ENCODE assay signal across 1 cellular context in genomic region chr5:180781900-180782326, GRCh38.
TF ChIP-seq lines count a peak whose summit lies in the region.
"Not testable (repeated sequence)": the region's sequence is repeated elsewhere in the genome, so short reads cannot be mapped to it uniquely, and the experiment has no call there.

No MANE protein-coding gene starts in this region.

TF ChIP-seq in K562, 482 proteins besides CTCF, POLR2A, EP300 and RAD21 (continued from another document and continues in another):
- TF ChIP-seq ZBTB40 (IDR thresholded peaks at IDR 0.05) (0 out of 2 replicates have a peak, but pooled peaks have one; percentile 14), GATAD2B (IDR thresholded peaks at IDR 0.05; ENCODE audit: borderline replicate concordance) (peak; percentile 93; the same call in 1 of the 2 replicates), HINFP (tag; conservative IDR thresholded peaks at IDR 0.05; ENCODE audit: low read depth) (0 out of 2 replicates have a peak, but pooled peaks have one; percentile 21), ARID1B (IDR thresholded peaks at IDR 0.05) (peak; percentile 98), ZBTB2 (IDR thresholded peaks at IDR 0.05) (peak; percentile 62; the same call in 1 of the 2 replicates), HDAC3 (IDR thresholded peaks at IDR 0.05; ENCODE audit: borderline replicate concordance, partially characterized antibody) (peak; percentile 92), TRIM28 (IDR thresholded peaks at IDR 0.05) (peak; percentile 97), ZNF592 (IDR thresholded peaks at IDR 0.05) (peak; percentile 26; the same call in 1 of the 2 replicates), CTBP1 (IDR thresholded peaks at IDR 0.05; ENCODE audit: borderline replicate concordance) (peak; percentile 51; the same call in 1 of the 2 replicates), MBD2 (IDR thresholded peaks at IDR 0.05; ENCODE audit: borderline replicate concordance, low read depth) (peak; percentile 62; the same call in 1 of the 2 replicates), ZFX (CRISPR knock-in tag; IDR thresholded peaks at IDR 0.05) (peak; percentile 68; the same call in 1 of the 2 replicates), SOX6 (IDR thresholded peaks at IDR 0.05) (peak; percentile 96), L3MBTL2 (IDR thresholded peaks at IDR 0.05) (peak; percentile 44; the same call in 1 of the 2 replicates), SMARCE1 (IDR thresholded peaks at IDR 0.05) (peak; percentile 92), ETV1 (tag; conservative IDR thresholded peaks at IDR 0.05; ENCODE audit: low read depth) (0 out of 2 replicates have a peak, but pooled peaks have one; percentile 5), HMGN3 (IDR thresholded peaks at IDR 0.05; ENCODE audit: borderline replicate concordance, extremely low read depth, insufficient read length, low read depth, low read length) (peak; percentile 17), DPF2 (IDR thresholded peaks at IDR 0.05) (peak; percentile 95), EHMT2 (IDR thresholded peaks at IDR 0.05) (peak; percentile 25; the same call in 1 of the 2 replicates), BCOR (IDR thresholded peaks at IDR 0.05) (peak; percentile 45), NCOR1 (IDR thresholded peaks at IDR 0.05) (peak; percentile 94), NEUROD1 (IDR thresholded peaks at IDR 0.05; ENCODE audit: borderline replicate concordance, low read depth, low read length, partially characterized antibody) (peak; percentile 35), RCOR1 (IDR thresholded peaks at IDR 0.05; ENCODE audit: borderline replicate concordance in 1 of 2, low read depth in 2 of 2, low read length in 2 of 2) (peak in 1 of 2 experiments; percentile 50; a peak in 2 of 4 replicates), ATF3 (IDR thresholded peaks at IDR 0.05) (peak; percentile 75), KHSRP (IDR thresholded peaks at IDR 0.05) (0 out of 2 replicates have a peak, but pooled peaks have one; percentile 34), SMAD4 (CRISPR knock-in tag; conservative IDR thresholded peaks at IDR 0.05) (peak; percentile 98), HES1 (IDR thresholded peaks at IDR 0.05; ENCODE audit: low read depth) (peak; percentile 72), SMARCC2 (IDR thresholded peaks at IDR 0.05; ENCODE audit: low read depth) (peak; percentile 88), ZNF639 (CRISPR knock-in tag; conservative IDR thresholded peaks at IDR 0.05 in 1 of 2, IDR thresholded peaks at IDR 0.05 in 1 of 2) (peak in 1 of 2 experiments; percentile 71; a peak in 2 of 4 replicates), BHLHE40 (IDR thresholded peaks at IDR 0.05; ENCODE audit: low read length) (peak; percentile 59), GATAD2A (IDR thresholded peaks at IDR 0.05) (peak; percentile 82), MITF (IDR thresholded peaks at IDR 0.05) (0 out of 2 replicates have a peak, but pooled peaks have one; percentile 32), ZKSCAN8 (CRISPR knock-in tag; IDR thresholded peaks at IDR 0.05) (0 out of 2 replicates have a peak, but pooled peaks have one; percentile 46), NRF1 (conservative IDR thresholded peaks at IDR 0.05 in 1 of 2, IDR thresholded peaks at IDR 0.05 in 1 of 2) (0 out of 4 replicates have a peak, but pooled peaks have one; percentile 8 to 16), RNF2 (IDR thresholded peaks at IDR 0.05) (peak; percentile 58), DACH1 (IDR thresholded peaks at IDR 0.05; ENCODE audit: partially characterized antibody) (peak; percentile 27), PYGO2 (tag; IDR thresholded peaks at IDR 0.05) (peak; percentile 56; the same call in 1 of the 2 replicates), MAZ (CRISPR knock-in tag; conservative IDR thresholded peaks at IDR 0.05 in 1 of 2, IDR thresholded peaks at IDR 0.05 in 1 of 2) (peak; percentile 37 to 60; a peak in 1 of 4 replicates), SMAD1 (IDR thresholded peaks at IDR 0.05; ENCODE audit: low read depth, low read length, partially characterized antibody) (peak; percentile 77), FOSL1 (tag; conservative IDR thresholded peaks at IDR 0.05) (0 out of 2 replicates have a peak, but pooled peaks have one; percentile 48), ZNF766 (CRISPR knock-in tag; conservative IDR thresholded peaks at IDR 0.05) (peak; percentile 59; the same call in 1 of the 2 replicates)
- not testable (repeated sequence) for TF ChIP-seq ZBTB40 (CRISPR knock-in tag; IDR thresholded peaks at IDR 0.05); ATF3 (CRISPR knock-in tag; conservative IDR thresholded peaks at IDR 0.05)
